In genomic region chr6:3813150-3813780, GRCh38 we compare ENCODE assay signal across 1 cellular context.
TF ChIP-seq lines count a peak whose summit lies in the region.

No MANE protein-coding gene starts in this region.

TF ChIP-seq in GM12878, 131 proteins besides CTCF, POLR2A, EP300 and RAD21 (continued from another document):
- TF ChIP-seq, protein P1, sequence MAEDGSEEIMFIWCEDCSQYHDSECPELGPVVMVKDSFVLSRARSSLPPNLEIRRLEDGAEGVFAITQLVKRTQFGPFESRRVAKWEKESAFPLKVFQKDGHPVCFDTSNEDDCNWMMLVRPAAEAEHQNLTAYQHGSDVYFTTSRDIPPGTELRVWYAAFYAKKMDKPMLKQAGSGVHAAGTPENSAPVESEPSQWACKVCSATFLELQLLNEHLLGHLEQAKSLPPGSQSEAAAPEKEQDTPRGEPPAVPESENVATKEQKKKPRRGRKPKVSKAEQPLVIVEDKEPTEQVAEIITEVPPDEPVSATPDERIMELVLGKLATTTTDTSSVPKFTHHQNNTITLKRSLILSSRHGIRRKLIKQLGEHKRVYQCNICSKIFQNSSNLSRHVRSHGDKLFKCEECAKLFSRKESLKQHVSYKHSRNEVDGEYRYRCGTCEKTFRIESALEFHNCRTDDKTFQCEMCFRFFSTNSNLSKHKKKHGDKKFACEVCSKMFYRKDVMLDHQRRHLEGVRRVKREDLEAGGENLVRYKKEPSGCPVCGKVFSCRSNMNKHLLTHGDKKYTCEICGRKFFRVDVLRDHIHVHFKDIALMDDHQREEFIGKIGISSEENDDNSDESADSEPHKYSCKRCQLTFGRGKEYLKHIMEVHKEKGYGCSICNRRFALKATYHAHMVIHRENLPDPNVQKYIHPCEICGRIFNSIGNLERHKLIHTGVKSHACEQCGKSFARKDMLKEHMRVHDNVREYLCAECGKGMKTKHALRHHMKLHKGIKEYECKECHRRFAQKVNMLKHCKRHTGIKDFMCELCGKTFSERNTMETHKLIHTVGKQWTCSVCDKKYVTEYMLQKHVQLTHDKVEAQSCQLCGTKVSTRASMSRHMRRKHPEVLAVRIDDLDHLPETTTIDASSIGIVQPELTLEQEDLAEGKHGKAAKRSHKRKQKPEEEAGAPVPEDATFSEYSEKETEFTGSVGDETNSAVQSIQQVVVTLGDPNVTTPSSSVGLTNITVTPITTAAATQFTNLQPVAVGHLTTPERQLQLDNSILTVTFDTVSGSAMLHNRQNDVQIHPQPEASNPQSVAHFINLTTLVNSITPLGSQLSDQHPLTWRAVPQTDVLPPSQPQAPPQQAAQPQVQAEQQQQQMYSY (CRISPR knock-in tag; IDR thresholded peaks at IDR 0.05), result no peak
- 0 out of 2 replicates have a peak, but pooled peaks have one; percentile 22 for TF ChIP-seq IKZF1 (conservative IDR thresholded peaks at IDR 0.05)
- 0 out of 2 replicates have a peak, but pooled peaks have one; percentile 46 for TF ChIP-seq MEF2A (IDR thresholded peaks at IDR 0.05; ENCODE audit: insufficient read depth, low read depth, low read length)
- no peak for TF ChIP-seq TCF3 (IDR thresholded peaks at IDR 0.05; ENCODE audit: borderline replicate concordance, insufficient read depth, low read depth, low read length)
- TF ChIP-seq CBX3 (IDR thresholded peaks at IDR 0.05; ENCODE audit: borderline replicate concordance, low read depth), result no peak
- TF ChIP-seq NFXL1 (IDR thresholded peaks at IDR 0.05; ENCODE audit: borderline replicate concordance), result no peak
- TF ChIP-seq SUZ12 (IDR thresholded peaks at IDR 0.05; ENCODE audit: unreplicated experiment), result no peak
- no peak for TF ChIP-seq CEBPB (IDR thresholded peaks at IDR 0.05; ENCODE audit: borderline replicate concordance in 1 of 2, low read depth in 2 of 2, low read length in 2 of 2)
- no peak for TF ChIP-seq TCF12 (IDR thresholded peaks at IDR 0.05; ENCODE audit: low read depth, low read length)
- no peak for TF ChIP-seq ESRRA (IDR thresholded peaks at IDR 0.05; ENCODE audit: low read length)
- no peak for TF ChIP-seq EGR1 (IDR thresholded peaks at IDR 0.05; ENCODE audit: borderline replicate concordance in 1 of 2, low read depth in 2 of 2, low read length in 2 of 2)
- no peak for TF ChIP-seq BRCA1 (IDR thresholded peaks at IDR 0.05; ENCODE audit: low read depth, low read length)
- TF ChIP-seq ZBED1 (IDR thresholded peaks at IDR 0.05; ENCODE audit: borderline replicate concordance), result no peak
- TF ChIP-seq, protein P2, sequence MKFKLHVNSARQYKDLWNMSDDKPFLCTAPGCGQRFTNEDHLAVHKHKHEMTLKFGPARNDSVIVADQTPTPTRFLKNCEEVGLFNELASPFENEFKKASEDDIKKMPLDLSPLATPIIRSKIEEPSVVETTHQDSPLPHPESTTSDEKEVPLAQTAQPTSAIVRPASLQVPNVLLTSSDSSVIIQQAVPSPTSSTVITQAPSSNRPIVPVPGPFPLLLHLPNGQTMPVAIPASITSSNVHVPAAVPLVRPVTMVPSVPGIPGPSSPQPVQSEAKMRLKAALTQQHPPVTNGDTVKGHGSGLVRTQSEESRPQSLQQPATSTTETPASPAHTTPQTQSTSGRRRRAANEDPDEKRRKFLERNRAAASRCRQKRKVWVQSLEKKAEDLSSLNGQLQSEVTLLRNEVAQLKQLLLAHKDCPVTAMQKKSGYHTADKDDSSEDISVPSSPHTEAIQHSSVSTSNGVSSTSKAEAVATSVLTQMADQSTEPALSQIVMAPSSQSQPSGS (IDR thresholded peaks at IDR 0.05; ENCODE audit: low read length), result no peak
- TF ChIP-seq SRF (IDR thresholded peaks at IDR 0.05; ENCODE audit: low read depth in 2 of 2, low read length in 2 of 2), result no peak
- TF ChIP-seq STAT1 (conservative IDR thresholded peaks at IDR 0.05), result no peak
- TF ChIP-seq, protein P3, sequence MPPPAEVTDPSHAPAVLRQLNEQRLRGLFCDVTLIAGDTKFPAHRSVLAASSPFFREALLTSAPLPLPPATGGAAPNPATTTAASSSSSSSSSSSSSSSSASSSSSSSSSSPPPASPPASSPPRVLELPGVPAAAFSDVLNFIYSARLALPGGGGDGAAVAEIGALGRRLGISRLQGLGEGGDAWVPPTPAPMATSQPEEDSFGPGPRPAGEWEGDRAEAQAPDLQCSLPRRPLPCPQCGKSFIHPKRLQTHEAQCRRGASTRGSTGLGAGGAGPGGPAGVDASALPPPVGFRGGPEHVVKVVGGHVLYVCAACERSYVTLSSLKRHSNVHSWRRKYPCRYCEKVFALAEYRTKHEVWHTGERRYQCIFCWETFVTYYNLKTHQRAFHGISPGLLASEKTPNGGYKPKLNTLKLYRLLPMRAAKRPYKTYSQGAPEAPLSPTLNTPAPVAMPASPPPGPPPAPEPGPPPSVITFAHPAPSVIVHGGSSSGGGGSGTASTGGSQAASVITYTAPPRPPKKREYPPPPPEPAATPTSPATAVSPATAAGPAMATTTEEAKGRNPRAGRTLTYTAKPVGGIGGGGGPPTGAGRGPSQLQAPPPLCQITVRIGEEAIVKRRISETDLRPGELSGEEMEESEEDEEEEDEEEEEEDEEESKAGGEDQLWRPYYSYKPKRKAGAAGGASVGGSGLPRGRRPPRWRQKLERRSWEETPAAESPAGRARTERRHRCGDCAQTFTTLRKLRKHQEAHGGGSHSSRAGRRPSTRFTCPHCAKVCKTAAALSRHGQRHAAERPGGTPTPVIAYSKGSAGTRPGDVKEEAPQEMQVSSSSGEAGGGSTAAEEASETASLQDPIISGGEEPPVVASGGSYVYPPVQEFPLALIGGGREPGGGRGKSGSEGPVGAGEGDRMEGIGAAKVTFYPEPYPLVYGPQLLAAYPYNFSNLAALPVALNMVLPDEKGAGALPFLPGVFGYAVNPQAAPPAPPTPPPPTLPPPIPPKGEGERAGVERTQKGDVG (CRISPR knock-in tag; IDR thresholded peaks at IDR 0.05), result no peak
- TF ChIP-seq GATAD2B (conservative IDR thresholded peaks at IDR 0.05; ENCODE audit: low read depth), result no peak
- no peak for TF ChIP-seq SPI1 (IDR thresholded peaks at IDR 0.05; ENCODE audit: borderline replicate concordance, insufficient read depth, low read depth, low read length)
- TF ChIP-seq EED (IDR thresholded peaks at IDR 0.05; ENCODE audit: low read depth), result peak; percentile 77; the same call in 1 of the 2 replicates
